8 cellular contexts compared by ENCODE assay signal in the genomic region with DNA sequence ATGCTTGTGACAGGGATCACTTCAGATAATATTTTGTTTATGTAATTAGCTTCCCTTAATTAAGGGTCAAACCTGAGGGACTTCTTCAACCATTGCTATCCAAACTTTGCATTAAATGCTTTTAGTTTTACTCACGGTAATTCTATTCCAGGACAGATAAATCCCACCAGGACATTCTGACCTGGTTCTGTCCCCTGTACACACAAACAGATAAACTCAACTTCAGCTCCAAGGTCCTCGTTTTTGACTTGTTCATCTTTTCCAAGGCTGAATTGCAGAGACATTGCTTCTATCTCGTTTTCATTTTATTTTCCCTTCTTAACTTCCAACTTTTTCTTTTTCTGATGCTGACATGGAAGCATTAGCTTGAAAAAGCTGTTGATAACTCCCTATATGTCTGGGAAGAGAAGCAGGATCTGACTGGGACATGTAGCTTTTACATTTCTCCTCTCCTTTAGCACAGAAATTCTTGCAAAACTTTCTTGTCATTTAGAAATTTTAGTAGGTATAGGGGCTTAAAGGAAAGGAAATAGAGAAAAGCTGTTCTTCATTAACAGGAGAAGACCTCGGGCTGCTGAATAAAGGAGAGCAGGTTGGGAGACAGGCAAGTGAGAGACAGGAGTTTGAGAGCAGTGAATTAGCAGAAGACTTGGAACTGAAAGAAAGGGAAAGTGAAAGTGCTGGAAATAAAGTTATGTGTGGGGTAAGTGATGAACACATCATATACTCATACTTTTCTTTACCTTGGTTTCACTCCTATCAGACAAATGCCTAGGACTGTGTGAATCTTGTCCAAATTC.
DNase-seq lines count a peak whose midpoint lies in the region; ATAC-seq, FAIRE-seq and TF ChIP-seq lines count a peak whose summit lies in the region.

No MANE protein-coding gene starts in this region.

- TF ChIP-seq CTCF in A673 (conservative IDR thresholded peaks at IDR 0.05; ENCODE audit: low read depth, low read length) = no peak
- no peak for TF ChIP-seq CTCF in MM.1S (IDR thresholded peaks at IDR 0.05; ENCODE audit: low read length)
- no peak for TF ChIP-seq CTCF in GM12878 (IDR thresholded peaks at IDR 0.05 in 2 of 3, conservative IDR thresholded peaks at IDR 0.05 in 1 of 3; ENCODE audit: control insufficient read depth in 2 of 3, extremely low read depth in 1 of 3, insufficient read depth in 1 of 3, low read depth in 3 of 3, low read length in 3 of 3)

- TF ChIP-seq POLR2A in GM12878 (IDR thresholded peaks at IDR 0.05; ENCODE audit: low read depth, low read length) = no peak

- H3K27ac ChIP-seq in A673 (ENCODE audit: low read depth, low read length, poor library complexity, severe bottlenecking) (no peak overlapping the region), MM.1S (ENCODE audit: low read length) (no peak overlapping the region), GM12878 (ENCODE audit: control insufficient read depth, insufficient read depth) (no peak overlapping the region)

- TF ChIP-seq EP300 in GM12878 (IDR thresholded peaks at IDR 0.05; ENCODE audit: borderline replicate concordance in 1 of 2, control insufficient read depth in 1 of 2, low read depth in 2 of 2, low read length in 2 of 2) = no peak

- SMC1A ChIA-PET in GM12878 (lab: Charles Lee; ENCODE audit: uncharacterized antibody, unreplicated experiment) = interaction anchor here (0.6 to 1.2 kb wide), 2 partner anchors 59 to 717 kb away, joined by 3 read pairs; no protein-coding TSS in a partner anchor

- H3K4me3 Mint-ChIP-seq in memory B cell = peak overlapping the region; percentile 51

- in situ Hi-C loops in GM12878 (cut with MboI) = no loop called here

- H3K27me3 Mint-ChIP-seq in memory B cell = no peaks in the 10 kb centered on the region

- intact Hi-C loops in A673 (cut with micrococcal nuclease; ENCODE audit: unreplicated experiment) (no loop called here), GM12878 (cut with micrococcal nuclease; ENCODE audit: unreplicated experiment) (no loop called here)

- WGBS in GM12878 (ENCODE audit: insufficient coverage, insufficient replicate concordance, low lambda C conversion rate, missing lambda C conversion rate) = 25% methylated on average over 4 of the region's 4 CpGs

- no peaks in the 10 kb centered on the region for H4K20me1 ChIP-seq in MM.1S (ENCODE audit: insufficient read depth, low read length)
- H4K20me1 ChIP-seq in GM12878 (ENCODE audit: control insufficient read depth, insufficient read depth) = no peaks in the 10 kb centered on the region

- H3K9ac ChIP-seq in MM.1S (ENCODE audit: low read length) = no peak overlapping the region
- no peak overlapping the region for H3K9ac ChIP-seq in GM12878 (ENCODE audit: control insufficient read depth, insufficient read depth, low read length)

- H3K9me3 ChIP-seq in A673 (ENCODE audit: low read depth, low read length, poor library complexity, severe bottlenecking) (no peaks in the 10 kb centered on the region), MM.1S (replicated peaks; ENCODE audit: insufficient read depth, low read length) (no peaks in the 10 kb centered on the region), GM12878 (replicated peaks; ENCODE audit: control insufficient read depth, insufficient read depth, low read length) (no peaks in the 10 kb centered on the region)

- no peak for TF ChIP-seq RAD21 in GM12878 (IDR thresholded peaks at IDR 0.05; ENCODE audit: insufficient read depth, low read depth, low read length)

- no peaks in the 10 kb centered on the region for H3F3A ChIP-seq in MM.1S (ENCODE audit: insufficient read depth, low read length)

- no peak overlapping the region for H3K27ac Mint-ChIP-seq in memory B cell

- no peak overlapping the region for H3K4me2 ChIP-seq in MM.1S (ENCODE audit: low read depth, low read length)
- H3K4me2 ChIP-seq in GM12878 (ENCODE audit: control insufficient read depth, insufficient read depth) = no peak overlapping the region; the same call in 1 of the 2 replicates

- BruUV-seq in A673 (replicated peaks; lab: Mats Ljungman, UMichigan) (no TSS peak), GM12878 (replicated peaks; lab: Mats Ljungman, UMichigan) (no TSS peak)

- H3K9me3 Mint-ChIP-seq in memory B cell = no peaks in the 10 kb centered on the region

- CTCF ChIA-PET in A673 (lab: Charles Lee) (no interaction called here), GM12878 (lab: Yijun Ruan, JAX) (no interaction called here)

- H3K27me3 ChIP-seq in A673 (replicated peaks; ENCODE audit: insufficient read depth, low read depth, low read length, poor library complexity) = no peaks in the 10 kb centered on the region
- H3K27me3 ChIP-seq in MM.1S (replicated peaks; ENCODE audit: insufficient read depth, low read length) = 0 out of 2 replicates have a peak, but pooled peaks cover 9% of the 10 kb centered on the region
- no peaks in the 10 kb centered on the region; a peak in 1 of 4 replicates for H3K27me3 ChIP-seq in GM12878 (replicated peaks in 1 of 2; ENCODE audit: control insufficient read depth in 2 of 2, insufficient read depth in 2 of 2, low read length in 1 of 2)

- H3K36me3 ChIP-seq in A673 (ENCODE audit: insufficient read depth, low read length, poor library complexity, severe bottlenecking) = no peaks in the 10 kb centered on the region
- no peaks in the 10 kb centered on the region for H3K36me3 ChIP-seq in MM.1S (replicated peaks; ENCODE audit: insufficient read depth, low read length)
- no peaks in the 10 kb centered on the region for H3K36me3 ChIP-seq in GM12878 (ENCODE audit: control insufficient read depth in 2 of 2, insufficient read depth in 2 of 2, low read length in 1 of 2)

- H3K79me2 ChIP-seq in MM.1S (ENCODE audit: low read length) (no peaks in the 10 kb centered on the region), GM12878 (ENCODE audit: control insufficient read depth, insufficient read depth, low read length) (no peaks in the 10 kb centered on the region)

- ATAC-seq in GM19372 (IDR thresholded peaks at IDR 0.05; ENCODE audit: low read depth, unreplicated experiment) (peak; percentile 57), GM12878 (peak; percentile 77), memory B cell (ENCODE audit: low read depth) (peak; percentile 65), GM19023 (IDR thresholded peaks at IDR 0.05; ENCODE audit: unreplicated experiment) (no peak)

- DNase-seq in A673 (ENCODE audit: low spot score) = no peak
- DNase-seq in MM.1S = peak; percentile 61
- DNase-seq in GM12878 (ENCODE audit: low read depth, low spot score) = no peak
- peak in 1 of 2 donors; percentile 9 for DNase-seq in memory B cell (ENCODE audit: low spot score in 2 of 2)
- no peak for DNase-seq in COLO829 (ENCODE audit: low spot score)
- DNase-seq in effector CD4-positive, alpha-beta T cell = no peak

- no peak for FAIRE-seq in GM12878 (lab: Jason Lieb, UNC)

- no peaks in the 10 kb centered on the region for H3K36me3 Mint-ChIP-seq in memory B cell

- H3K4me1 ChIP-seq in A673 (ENCODE audit: insufficient read depth, low read length, poor library complexity, severe bottlenecking) (no peaks in the 10 kb centered on the region), MM.1S (ENCODE audit: low read length) (peaks cover 4% of the 10 kb centered on the region; the same call in 1 of the 2 replicates), GM12878 (ENCODE audit: control insufficient read depth, insufficient read depth, low read length) (no peaks in the 10 kb centered on the region)

- POLR2A ChIA-PET in A673 (lab: Charles Lee; ENCODE audit: low non-redundant PET) = no interaction called here
- POLR2A ChIA-PET in GM12878 (lab: Charles Lee) = no interaction called here

- H3K4me3 ChIP-seq in A673 (ENCODE audit: low read depth, low read length, poor library complexity, severe bottlenecking) (peak overlapping the region; percentile 13), MM.1S (ENCODE audit: low read length) (no peak overlapping the region), GM12878 (no peak overlapping the region)

- no peaks in the 10 kb centered on the region for H3K9me2 ChIP-seq in MM.1S (replicated peaks; ENCODE audit: insufficient read depth, low read length)

- H2AFZ ChIP-seq in MM.1S (ENCODE audit: low read length) = no peak overlapping the region
- H2AFZ ChIP-seq in GM12878 (ENCODE audit: control insufficient read depth, low read depth, low read length) = no peak overlapping the region

- RAD21 ChIA-PET in GM12878 (lab: Charles Lee; ENCODE audit: unreplicated experiment) = interaction anchor here (0.6 kb wide), 1 partner anchor 810 kb away, joined by 3 read pairs; no protein-coding TSS in a partner anchor

- peaks cover 11% of the 10 kb centered on the region for H3K4me1 Mint-ChIP-seq in memory B cell

TF ChIP-seq in GM12878, 131 proteins besides CTCF, POLR2A, EP300 and RAD21 (continues in another document):
- TF ChIP-seq KLF5 (IDR thresholded peaks at IDR 0.05; ENCODE audit: partially characterized antibody) (no peak), TBL1XR1 (IDR thresholded peaks at IDR 0.05; ENCODE audit: low read depth, low read length) (no peak), LARP7 (IDR thresholded peaks at IDR 0.05) (no peak), BMI1 (IDR thresholded peaks at IDR 0.05; ENCODE audit: borderline replicate concordance) (no peak), MEF2A (IDR thresholded peaks at IDR 0.05; ENCODE audit: insufficient read depth, low read depth, low read length) (no peak), CBX3 (IDR thresholded peaks at IDR 0.05; ENCODE audit: borderline replicate concordance, low read depth) (no peak), JUND (IDR thresholded peaks at IDR 0.05; ENCODE audit: low read depth, low read length) (no peak), RELA (IDR thresholded peaks at IDR 0.05; ENCODE audit: borderline replicate concordance, partially characterized antibody) (no peak)
- TF ChIP-seq, protein P1, sequence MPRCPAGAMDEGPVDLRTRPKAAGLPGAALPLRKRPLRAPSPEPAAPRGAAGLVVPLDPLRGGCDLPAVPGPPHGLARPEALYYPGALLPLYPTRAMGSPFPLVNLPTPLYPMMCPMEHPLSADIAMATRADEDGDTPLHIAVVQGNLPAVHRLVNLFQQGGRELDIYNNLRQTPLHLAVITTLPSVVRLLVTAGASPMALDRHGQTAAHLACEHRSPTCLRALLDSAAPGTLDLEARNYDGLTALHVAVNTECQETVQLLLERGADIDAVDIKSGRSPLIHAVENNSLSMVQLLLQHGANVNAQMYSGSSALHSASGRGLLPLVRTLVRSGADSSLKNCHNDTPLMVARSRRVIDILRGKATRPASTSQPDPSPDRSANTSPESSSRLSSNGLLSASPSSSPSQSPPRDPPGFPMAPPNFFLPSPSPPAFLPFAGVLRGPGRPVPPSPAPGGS (IDR thresholded peaks at IDR 0.05; ENCODE audit: borderline replicate concordance, insufficient read depth, low read depth, low read length, poor library complexity, severe bottlenecking) = no peak
- TF ChIP-seq, protein P2, sequence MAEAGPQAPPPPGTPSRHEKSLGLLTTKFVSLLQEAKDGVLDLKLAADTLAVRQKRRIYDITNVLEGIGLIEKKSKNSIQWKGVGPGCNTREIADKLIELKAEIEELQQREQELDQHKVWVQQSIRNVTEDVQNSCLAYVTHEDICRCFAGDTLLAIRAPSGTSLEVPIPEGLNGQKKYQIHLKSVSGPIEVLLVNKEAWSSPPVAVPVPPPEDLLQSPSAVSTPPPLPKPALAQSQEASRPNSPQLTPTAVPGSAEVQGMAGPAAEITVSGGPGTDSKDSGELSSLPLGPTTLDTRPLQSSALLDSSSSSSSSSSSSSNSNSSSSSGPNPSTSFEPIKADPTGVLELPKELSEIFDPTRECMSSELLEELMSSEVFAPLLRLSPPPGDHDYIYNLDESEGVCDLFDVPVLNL (IDR thresholded peaks at IDR 0.05; ENCODE audit: low read depth, low read length) = no peak
